In the genomic region with DNA sequence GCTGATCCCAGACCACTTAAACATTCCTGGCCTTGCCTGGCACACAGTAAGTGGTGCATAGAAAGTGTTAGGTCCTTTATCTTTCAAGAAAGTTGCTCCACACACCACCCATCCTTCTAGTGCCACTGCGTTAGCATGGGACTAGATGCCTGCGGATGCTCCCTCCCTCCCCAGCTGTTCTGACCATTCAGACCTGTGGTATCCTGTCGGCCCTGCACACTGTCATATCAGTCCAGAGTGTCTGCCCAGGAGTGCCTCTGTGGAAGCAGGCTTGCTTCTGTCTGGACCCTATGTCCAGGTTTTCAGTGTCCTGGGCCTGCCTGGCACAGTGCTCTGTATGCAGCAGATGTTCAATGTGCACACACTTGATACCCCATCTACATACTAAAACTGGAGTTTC, we compare ENCODE assay signal across 1 cellular context.
TF ChIP-seq lines count a peak whose summit lies in the region.

No MANE protein-coding gene starts in this region.

TF ChIP-seq in A549, 52 proteins besides CTCF, POLR2A, EP300 and RAD21 (continued from another document):
- TF ChIP-seq, protein P1, sequence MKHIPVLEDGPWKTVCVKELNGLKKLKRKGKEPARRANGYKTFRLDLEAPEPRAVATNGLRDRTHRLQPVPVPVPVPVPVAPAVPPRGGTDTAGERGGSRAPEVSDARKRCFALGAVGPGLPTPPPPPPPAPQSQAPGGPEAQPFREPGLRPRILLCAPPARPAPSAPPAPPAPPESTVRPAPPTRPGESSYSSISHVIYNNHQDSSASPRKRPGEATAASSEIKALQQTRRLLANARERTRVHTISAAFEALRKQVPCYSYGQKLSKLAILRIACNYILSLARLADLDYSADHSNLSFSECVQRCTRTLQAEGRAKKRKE (CRISPR knock-in tag; IDR thresholded peaks at IDR 0.05; ENCODE audit: low read depth), result no peak
- TF ChIP-seq ZSCAN20 (CRISPR knock-in tag; IDR thresholded peaks at IDR 0.05) (no peak), RNF2 (IDR thresholded peaks at IDR 0.05; ENCODE audit: borderline replicate concordance, low read depth) (no peak)
